16 cellular contexts compared by ENCODE assay signal in genomic region chr14:54976316-54976715, GRCh38. TPM values are rescaled to one million over a fixed set of nuclear protein-coding genes. Genes with fewer than 3 reads are reported as not detected.
A peak's percentile ranks its signal among the peaks of the same experiment; 100 is the strongest.
DNase-seq lines count a peak whose midpoint lies in the region; ATAC-seq, FAIRE-seq and TF ChIP-seq lines count a peak whose summit lies in the region.
"Had no signal": no experiment of that assay in that cellular context is flagged by ENCODE, and none has a peak within 500 bp of the region (broad histone marks: within the 10 kb centered on the region; RNA-seq: fewer than 3 reads in every experiment).

No MANE protein-coding gene starts in this region.

- ATAC-seq in SK-N-SH treated with all-trans-retinoic acid at 6 μM for 48 hours (peak; percentile 63), GM18861 (IDR thresholded peaks at IDR 0.05; ENCODE audit: unreplicated experiment) (no peak), HG02588 (IDR thresholded peaks at IDR 0.05; ENCODE audit: unreplicated experiment) (no peak)
- ATAC-seq: activated CD8-positive, alpha-beta T cell treated with anti-CD3 and anti-CD28 coated beads, Interleukin-2, amount 10 ng/mL, durations not matched to agents 7 days and 5 days; activated naive CD4-positive, alpha-beta T cell treated with anti-CD3 and anti-CD28 coated beads, Interleukin-2, amount 50 U/mL, for 72 hours; right cardiac atrium; T-cell had no signal

- FAIRE-seq in H54 (lab: Jason Lieb, UNC): peak; percentile 53
- FAIRE-seq: GM12892 had no signal

- no peaks in the 10 kb centered on the region for H3K9me3 ChIP-seq in HAP-1
- H3K9me3 ChIP-seq: testis had no signal

- TF ChIP-seq CTCF in glutamatergic neuron (IDR thresholded peaks at IDR 0.05; ENCODE audit: partially characterized antibody, unreplicated experiment): no peak

- H3K27me3 Mint-ChIP-seq in glutamatergic neuron (ENCODE audit: unreplicated experiment): no peaks in the 10 kb centered on the region
- H3K27me3 Mint-ChIP-seq: T-cell had no signal

- no peaks in the 10 kb centered on the region for H3K4me1 Mint-ChIP-seq in glutamatergic neuron (ENCODE audit: low read depth, unreplicated experiment)

- DNase-seq in H54 (ENCODE audit: insufficient read length, low spot score) (peak; percentile 7), fibroblast of peridontal ligament (ENCODE audit: extremely low read depth) (peak; percentile 81), smooth muscle cell of the brain vasculature (ENCODE audit: low read depth, low spot score) (peak; percentile 13), HAP-1 (ENCODE audit: low spot score in 2 of 2) (no peak), glutamatergic neuron (no peak)
- DNase-seq: activated CD8-positive, alpha-beta T cell treated with anti-CD3 and anti-CD28 coated beads, Interleukin-2, amount 10 ng/mL, durations not matched to agents 7 days and 5 days; effector memory CD4-positive, alpha-beta T cell; Karpas-422; right cardiac atrium; T-cell; testis had no signal

- H3K36me3 ChIP-seq in HAP-1 (replicated peaks): peaks cover 36% of the 10 kb centered on the region

- no peaks in the 10 kb centered on the region for H3K9me3 Mint-ChIP-seq in glutamatergic neuron (ENCODE audit: unreplicated experiment)
- H3K9me3 Mint-ChIP-seq: activated naive CD4-positive, alpha-beta T cell treated with anti-CD3 and anti-CD28 coated beads, Interleukin-2, amount 50 U/mL, for 72 hours; T-cell had no signal

- no peak for TF ChIP-seq POLR2A in H54 (IDR thresholded peaks at IDR 0.05; ENCODE audit: low read depth, low read length)

- peaks cover 7% of the 10 kb centered on the region; the same call in 1 of the 2 replicates for H3K4me1 ChIP-seq in HAP-1
- H3K4me1 ChIP-seq: testis had no signal

- in situ Hi-C loops in HAP-1 (cut with MboI; ENCODE audit: low sequenced_read_pairs): no loop called here

- H3K4me3 Mint-ChIP-seq in glutamatergic neuron (ENCODE audit: unreplicated experiment): no peak overlapping the region
- H3K4me3 Mint-ChIP-seq: activated CD8-positive, alpha-beta T cell treated with anti-CD3 and anti-CD28 coated beads, Interleukin-2, amount 10 ng/mL, durations not matched to agents 7 days and 5 days; T-cell had no signal

- H3K36me3 Mint-ChIP-seq in glutamatergic neuron (ENCODE audit: unreplicated experiment): no peaks in the 10 kb centered on the region

- no peaks in the 10 kb centered on the region for H3K27me3 ChIP-seq in HAP-1 (ENCODE audit: low read depth)
- H3K27me3 ChIP-seq: testis had no signal

- H3K27ac Mint-ChIP-seq in glutamatergic neuron (ENCODE audit: unreplicated experiment): no peak overlapping the region
- H3K27ac Mint-ChIP-seq: activated CD8-positive, alpha-beta T cell treated with anti-CD3 and anti-CD28 coated beads, Interleukin-2, amount 10 ng/mL, durations not matched to agents 7 days and 5 days; activated naive CD4-positive, alpha-beta T cell treated with anti-CD3 and anti-CD28 coated beads, Interleukin-2, amount 50 U/mL, for 72 hours; T-cell had no signal

- H3K4me3 ChIP-seq in HAP-1: no peak overlapping the region
- H3K4me3 ChIP-seq: testis had no signal

TF ChIP-seq in SK-N-SH treated with all-trans-retinoic acid at 6 μM for 48 hours, 23 proteins besides CTCF, POLR2A, EP300 and RAD21:
- TF ChIP-seq TOX (CRISPR knock-in tag; IDR thresholded peaks at IDR 0.05; ENCODE audit: borderline replicate concordance): no peak
- TF ChIP-seq OSR1 (CRISPR knock-in tag; IDR thresholded peaks at IDR 0.05): no peak
- TF ChIP-seq ISL1 (CRISPR knock-in tag; IDR thresholded peaks at IDR 0.05): no peak
- no peak for TF ChIP-seq GLIS3 (CRISPR knock-in tag; IDR thresholded peaks at IDR 0.05)
- no peak for TF ChIP-seq ARNTL (CRISPR knock-in tag; IDR thresholded peaks at IDR 0.05; ENCODE audit: borderline replicate concordance, low read depth)
- no peak for TF ChIP-seq ZNF70 (CRISPR knock-in tag; IDR thresholded peaks at IDR 0.05)
- TF ChIP-seq, protein P1, sequence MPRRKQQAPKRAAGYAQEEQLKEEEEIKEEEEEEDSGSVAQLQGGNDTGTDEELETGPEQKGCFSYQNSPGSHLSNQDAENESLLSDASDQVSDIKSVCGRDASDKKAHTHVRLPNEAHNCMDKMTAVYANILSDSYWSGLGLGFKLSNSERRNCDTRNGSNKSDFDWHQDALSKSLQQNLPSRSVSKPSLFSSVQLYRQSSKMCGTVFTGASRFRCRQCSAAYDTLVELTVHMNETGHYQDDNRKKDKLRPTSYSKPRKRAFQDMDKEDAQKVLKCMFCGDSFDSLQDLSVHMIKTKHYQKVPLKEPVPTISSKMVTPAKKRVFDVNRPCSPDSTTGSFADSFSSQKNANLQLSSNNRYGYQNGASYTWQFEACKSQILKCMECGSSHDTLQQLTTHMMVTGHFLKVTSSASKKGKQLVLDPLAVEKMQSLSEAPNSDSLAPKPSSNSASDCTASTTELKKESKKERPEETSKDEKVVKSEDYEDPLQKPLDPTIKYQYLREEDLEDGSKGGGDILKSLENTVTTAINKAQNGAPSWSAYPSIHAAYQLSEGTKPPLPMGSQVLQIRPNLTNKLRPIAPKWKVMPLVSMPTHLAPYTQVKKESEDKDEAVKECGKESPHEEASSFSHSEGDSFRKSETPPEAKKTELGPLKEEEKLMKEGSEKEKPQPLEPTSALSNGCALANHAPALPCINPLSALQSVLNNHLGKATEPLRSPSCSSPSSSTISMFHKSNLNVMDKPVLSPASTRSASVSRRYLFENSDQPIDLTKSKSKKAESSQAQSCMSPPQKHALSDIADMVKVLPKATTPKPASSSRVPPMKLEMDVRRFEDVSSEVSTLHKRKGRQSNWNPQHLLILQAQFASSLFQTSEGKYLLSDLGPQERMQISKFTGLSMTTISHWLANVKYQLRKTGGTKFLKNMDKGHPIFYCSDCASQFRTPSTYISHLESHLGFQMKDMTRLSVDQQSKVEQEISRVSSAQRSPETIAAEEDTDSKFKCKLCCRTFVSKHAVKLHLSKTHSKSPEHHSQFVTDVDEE (CRISPR knock-in tag; IDR thresholded peaks at IDR 0.05): no peak
- no peak for TF ChIP-seq ZFP3 (CRISPR knock-in tag; IDR thresholded peaks at IDR 0.05)
- TF ChIP-seq CSDC2 (CRISPR knock-in tag; IDR thresholded peaks at IDR 0.05): no peak
- TF ChIP-seq PPARA (CRISPR knock-in tag; IDR thresholded peaks at IDR 0.05; ENCODE audit: borderline replicate concordance): no peak
- no peak for TF ChIP-seq CREB5 (CRISPR knock-in tag; IDR thresholded peaks at IDR 0.05; ENCODE audit: low read depth)
- TF ChIP-seq ZFP30 (CRISPR knock-in tag; IDR thresholded peaks at IDR 0.05): no peak
- TF ChIP-seq SNAI2 (CRISPR knock-in tag; IDR thresholded peaks at IDR 0.05): no peak
- TF ChIP-seq ESRRG (CRISPR knock-in tag; IDR thresholded peaks at IDR 0.05): no peak
- TF ChIP-seq PATZ1 (CRISPR knock-in tag; IDR thresholded peaks at IDR 0.05; ENCODE audit: borderline replicate concordance): no peak

RNA-seq across cellular contexts. Expression of gene WDHD1, which starts 50.6 kb away (rescaled TPM):
- 13.9 TPM for total RNA-seq in glutamatergic neuron (ENCODE audit: unreplicated experiment)

RNA-seq across cellular contexts. Expression of gene SOCS4, which starts 50.7 kb away (rescaled TPM):
- total RNA-seq in glutamatergic neuron (ENCODE audit: unreplicated experiment): 39.1 TPM

Comparison
In these comparisons a context has a peak if more than half of its experiments do, and no peak if none do; other contexts are left out.
1. DNase-seq: peak in H54 (single experiment), fibroblast of peridontal ligament (single experiment) and smooth muscle cell of the brain vasculature (single experiment); none in HAP-1 (0 of 2) and glutamatergic neuron (single experiment).